ENCODE assay signal across 8 cellular contexts in the genomic region with DNA sequence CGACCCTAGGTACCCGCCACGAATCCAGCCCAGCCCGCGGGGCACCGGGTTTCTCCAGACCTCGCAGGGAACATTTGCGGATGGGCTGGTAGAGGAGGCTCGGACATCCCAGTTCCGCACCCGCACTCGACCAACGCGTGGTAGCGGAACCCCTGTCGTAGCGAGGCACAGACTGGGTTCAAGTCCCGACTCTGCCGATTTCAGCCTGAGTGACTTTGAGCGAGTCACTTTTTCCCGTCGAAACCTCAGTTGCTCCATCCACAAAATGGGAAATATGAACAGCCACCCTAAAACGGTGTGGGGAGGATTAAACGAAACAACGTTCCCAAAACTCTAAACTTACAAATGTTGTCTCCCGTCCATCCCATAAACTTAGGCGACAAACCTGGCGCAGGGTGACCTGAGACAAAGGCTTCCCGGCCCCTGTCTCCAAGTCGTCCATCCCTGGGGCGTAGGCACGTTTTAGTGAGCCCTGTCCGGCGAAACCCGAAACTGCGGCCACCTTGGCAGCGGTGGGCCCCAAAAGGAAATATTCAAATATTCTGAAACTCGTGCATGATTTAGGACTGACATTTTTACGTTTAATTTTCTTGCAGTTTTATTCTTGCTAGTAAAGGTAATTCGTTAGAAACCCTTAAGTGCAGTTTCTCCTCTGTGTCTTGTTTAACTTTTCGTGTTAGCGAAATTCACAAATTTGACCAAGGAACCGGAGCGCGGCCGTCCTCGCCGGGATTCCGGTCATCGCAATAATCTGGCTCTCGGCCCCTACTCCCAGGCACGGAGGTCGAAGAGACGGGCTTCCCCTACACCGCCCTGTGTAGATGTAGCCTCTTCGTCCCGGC. TPM values are rescaled to one million over a fixed set of nuclear protein-coding genes. Genes with fewer than 3 reads are reported as not detected.
DNase-seq lines count a peak whose midpoint lies in the region; ATAC-seq, FAIRE-seq and TF ChIP-seq lines count a peak whose summit lies in the region.

No MANE protein-coding gene starts in this region.

- intact Hi-C loops in A673 (cut with micrococcal nuclease; ENCODE audit: unreplicated experiment) (no loop called here), pancreas (cut with DNase I) (no loop called here)

- POLR2A ChIA-PET in A673 (lab: Charles Lee; ENCODE audit: low non-redundant PET), result no interaction called here

- H3F3A ChIP-seq in GM23248 (ENCODE audit: insufficient read depth), result peaks cover 8% of the 10 kb centered on the region; the same call in 1 of the 2 replicates

- BruUV-seq in A673 (replicated peaks; lab: Mats Ljungman, UMichigan), result no TSS peak

- TF ChIP-seq CTCF in A673 (conservative IDR thresholded peaks at IDR 0.05; ENCODE audit: low read depth, low read length), result no peak
- TF ChIP-seq CTCF in fibroblast of mammary gland (conservative IDR thresholded peaks at IDR 0.05; ENCODE audit: control insufficient read depth, insufficient read depth, low read depth, low read length), result no peak
- no peak for TF ChIP-seq CTCF in pancreas (IDR thresholded peaks at IDR 0.05)

- FAIRE-seq in pancreas (lab: Jason Lieb, UNC), result no peak

- H2AFZ ChIP-seq in GM23248, result peak overlapping the region; percentile 91

- H3K79me2 ChIP-seq in GM23248 (ENCODE audit: insufficient read depth), result peaks cover 8% of the 10 kb centered on the region; the same call in 1 of the 2 replicates

- in situ Hi-C loops in GM23248 (cut with MboI), result no loop called here

- peak in 2 of 4 donors; percentile 0 to 2 for ATAC-seq in pancreas

- H3K27me3 ChIP-seq in A673 (replicated peaks; ENCODE audit: insufficient read depth, low read depth, low read length, poor library complexity), result no peaks in the 10 kb centered on the region
- H3K27me3 ChIP-seq in GM23248 (replicated peaks; ENCODE audit: insufficient read depth), result no peaks in the 10 kb centered on the region
- no peaks in the 10 kb centered on the region for H3K27me3 ChIP-seq in pancreas

- peak overlapping the region; percentile 71 for H3K4me3 ChIP-seq in A673 (ENCODE audit: low read depth, low read length, poor library complexity, severe bottlenecking)
- peak overlapping the region; percentile 90 for H3K4me3 ChIP-seq in GM23248
- H3K4me3 ChIP-seq in fibroblast of mammary gland (ENCODE audit: control insufficient read depth, low read depth, low read length), result peak overlapping the region; percentile 80
- peak overlapping the region; percentile 42 to 76 (median 60) for H3K4me3 ChIP-seq in pancreas

- CTCF ChIA-PET in A673 (lab: Charles Lee), result no interaction called here

- H3K27ac ChIP-seq in A673 (ENCODE audit: low read depth, low read length, poor library complexity, severe bottlenecking), result peak overlapping the region; percentile 57
- peak overlapping the region; percentile 38 for H3K27ac ChIP-seq in GM23248
- H3K27ac ChIP-seq in pancreas, result peak overlapping the region; percentile 90 to 98 (median 94)

- 3 to 4% methylated on average over 55 to 57 of the region's 57 CpGs for WGBS in GM23248 (ENCODE audit: low coverage in 1 of 2, low lambda C conversion rate in 2 of 2, missing lambda C conversion rate in 2 of 2), 2 experiments
- 1% methylated on average over 57 of the region's 57 CpGs for WGBS in pancreas, 2 donors

- no peaks in the 10 kb centered on the region for H4K20me1 ChIP-seq in GM23248 (ENCODE audit: insufficient read depth)

- DNase-seq in A673 (ENCODE audit: low spot score), result no peak
- DNase-seq in GM23248, result peak; percentile 53
- peak; percentile 32 to 39 for DNase-seq in activated CD4-positive, alpha-beta T cell treated with anti-CD3 and anti-CD28 coated beads, Interleukin-2, amount 50 U/mL, for 4 hours
- DNase-seq in fibroblast of mammary gland (ENCODE audit: low read depth), result no peak
- DNase-seq in pancreas, result peak in 3 of 6 donors; percentile 47 to 75 (median 73)
- no peak for DNase-seq in occipital lobe (lab: John Stamatoyannopoulos, UW)
- no peak for DNase-seq in DMS79 treated with DMSO at 0.1 percent for 48 hours (lab: John Stamatoyannopoulos, UW)
- no peak for DNase-seq in DMS 273 treated with DMSO at 0.1 percent for 48 hours (lab: John Stamatoyannopoulos, UW)

- H3K9me3 ChIP-seq in A673 (ENCODE audit: low read depth, low read length, poor library complexity, severe bottlenecking) (no peaks in the 10 kb centered on the region), GM23248 (ENCODE audit: low read depth) (no peaks in the 10 kb centered on the region), pancreas (no peaks in the 10 kb centered on the region)

- peak overlapping the region; percentile 87 for H3K9ac ChIP-seq in GM23248

- peaks cover 4% of the 10 kb centered on the region for H3K36me3 ChIP-seq in A673 (ENCODE audit: insufficient read depth, low read length, poor library complexity, severe bottlenecking)
- no peaks in the 10 kb centered on the region for H3K36me3 ChIP-seq in GM23248 (ENCODE audit: low read depth)
- no peaks in the 10 kb centered on the region for H3K36me3 ChIP-seq in pancreas

- H3K4me1 ChIP-seq in A673 (ENCODE audit: insufficient read depth, low read length, poor library complexity, severe bottlenecking) (no peaks in the 10 kb centered on the region), GM23248 (ENCODE audit: insufficient read depth) (peaks cover 15% of the 10 kb centered on the region; the same call in 1 of the 2 replicates), pancreas (peaks cover 5 to 22% (median 9%) of the 10 kb centered on the region in 3 donors)

- H3K9me2 ChIP-seq in GM23248 (ENCODE audit: insufficient read depth), result no peaks in the 10 kb centered on the region

- H3K4me2 ChIP-seq in GM23248 (ENCODE audit: unreplicated experiment), result peak overlapping the region; percentile 84

RNA-seq across cellular contexts. Expression of a gene that starts 2.0 kb away (rescaled TPM):
- 41.4 and 59.5 TPM in 2 replicates for total RNA-seq in A673 (2021)
- 13.5 and 18.9 TPM in 2 replicates for total RNA-seq in GM23248 (2014; rRNA removed; shearing (Covaris generic))
- polyA plus RNA-seq in GM23248 (2016; fragmentation: Nextera tagmentation; extraction: Ambion mirVana), result 2.4 and 3.1 TPM in 2 replicates
- total RNA-seq in pancreas, result 100 to 1,000 TPM in 1 of 6 donors, 10 to 100 TPM in 5; 51.3 to 112 (median 67.4) TPM
- polyA plus RNA-seq in pancreas, result 100 to 1,000 TPM in 1 of 2 donors, 10 to 100 TPM in 1; 69.9 to 181 TPM
- total RNA-seq in occipital lobe, result 18.4 TPM

RNA-seq across cellular contexts. Expression of a gene that starts 27.0 kb away (rescaled TPM):
- total RNA-seq in A673 (2021) (6.6 and 8.5 TPM in 2 replicates), pancreas (10 to 100 TPM; 27.5 to 44.3 (median 30.9) TPM), occipital lobe (2.3 TPM)
- 6.1 and 7.2 TPM in 2 replicates for total RNA-seq in GM23248 (2014; rRNA removed; shearing (Covaris generic))
- polyA plus RNA-seq in GM23248 (2016; fragmentation: Nextera tagmentation; extraction: Ambion mirVana) (44.6 and 49.9 TPM in 2 replicates), pancreas (10 to 100 TPM; 28.1 to 34.9 TPM)

RNA-seq across cellular contexts. Expression of a gene that starts 28.4 kb away (rescaled TPM):
- total RNA-seq in A673 (2021), result 4.0 and 5.9 TPM in 2 replicates
- total RNA-seq in GM23248 (2014; rRNA removed; shearing (Covaris generic)), result 2.9 and 4.3 TPM in 2 replicates
- 1.0 and 1.2 TPM in 2 replicates for polyA plus RNA-seq in GM23248 (2016; fragmentation: Nextera tagmentation; extraction: Ambion mirVana)
- total RNA-seq in pancreas, result 1 to 10 TPM; 2.4 to 4.3 (median 3.1) TPM
- 1 to 10 TPM in 1 of 2 donors, under 1 TPM in 1; 0.49 to 1.4 TPM for polyA plus RNA-seq in pancreas
- total RNA-seq in occipital lobe, result 1.6 TPM

RNA-seq across cellular contexts. Expression of a gene that starts 45.0 kb away (rescaled TPM):
- total RNA-seq in A673 (2021) (34.4 and 42.0 TPM in 2 replicates), pancreas (10 to 100 TPM; 12.9 to 25.2 (median 21.1) TPM), occipital lobe (4.8 TPM)
- total RNA-seq in GM23248 (2014; rRNA removed; shearing (Covaris generic)), result 3.5 and 3.8 TPM in 2 replicates
- polyA plus RNA-seq in GM23248 (2016; fragmentation: Nextera tagmentation; extraction: Ambion mirVana) (4.6 and 5.5 TPM in 2 replicates), pancreas (10 to 100 TPM; 39.2 to 39.6 TPM)

RNA-seq across cellular contexts. Expression of a gene that starts 49.4 kb away (rescaled TPM):
- 217 and 232 TPM in 2 replicates for total RNA-seq in A673 (2021)
- 149 and 227 TPM in 2 replicates for total RNA-seq in GM23248 (2014; rRNA removed; shearing (Covaris generic))
- polyA plus RNA-seq in GM23248 (2016; fragmentation: Nextera tagmentation; extraction: Ambion mirVana), result 308 and 310 TPM in 2 replicates
- 10 to 100 TPM; 27.7 to 74.7 (median 54.5) TPM for total RNA-seq in pancreas
- 100 to 1,000 TPM; 104 to 107 TPM for polyA plus RNA-seq in pancreas
- total RNA-seq in occipital lobe, result 138 TPM

Comparison
In these comparisons a context has a peak if more than half of its experiments do, and no peak if none do; other contexts are left out.
1. DNase-seq: peak in GM23248 (single experiment) and activated CD4-positive, alpha-beta T cell treated with anti-CD3 and anti-CD28 coated beads, Interleukin-2, amount 50 U/mL, for 4 hours (2 of 2); none in A673 (single experiment), fibroblast of mammary gland (single experiment), occipital lobe (single experiment), DMS79 treated with DMSO at 0.1 percent for 48 hours (single experiment) and DMS 273 treated with DMSO at 0.1 percent for 48 hours (single experiment).
2. H3K27ac ChIP-seq: peak in every context shown above with its lines; median percentile 94 in pancreas; 57 in A673; 38 in GM23248.
3. Peak in every context shown above with its lines, with median percentiles within 50 percentile points of each other: H3K4me3 ChIP-seq.